Comparison of ENCODE assay signal across 9 cellular contexts in genomic region chr2:3198119-3198518, GRCh38.
DNase-seq lines count a peak whose midpoint lies in the region; ATAC-seq and TF ChIP-seq lines count a peak whose summit lies in the region.
"Had no signal": no experiment of that assay in that cellular context is flagged by ENCODE, and none has a peak within 500 bp of the region (broad histone marks: within the 10 kb centered on the region; RNA-seq: fewer than 3 reads in every experiment).

No MANE protein-coding gene starts in this region.

- H3K27ac ChIP-seq in dorsolateral prefrontal cortex, result peak overlapping the region in 25 of 59 donors; percentile 12 to 67 (median 36)

- no peak overlapping the region for H3K4me3 Mint-ChIP-seq in stimulated activated naive CD8-positive, alpha-beta T cell treated with anti-CD3 and anti-CD28 coated beads, Interleukin-15, amount 100 ng/mL, for 72 hours
- H3K4me3 Mint-ChIP-seq: nephron had no signal

- peak overlapping the region in 1 of 2 donors; percentile 48 for H3K27ac Mint-ChIP-seq in stimulated activated naive CD8-positive, alpha-beta T cell treated with anti-CD3 and anti-CD28 coated beads, Interleukin-15, amount 100 ng/mL, for 72 hours
- H3K27ac Mint-ChIP-seq: nephron had no signal

- no peaks in the 10 kb centered on the region for H3K9me3 Mint-ChIP-seq in stimulated activated naive CD8-positive, alpha-beta T cell treated with anti-CD3 and anti-CD28 coated beads, Interleukin-15, amount 100 ng/mL, for 72 hours
- H3K9me3 Mint-ChIP-seq: nephron had no signal

- H3K4me1 Mint-ChIP-seq in stimulated activated naive CD8-positive, alpha-beta T cell treated with anti-CD3 and anti-CD28 coated beads, Interleukin-15, amount 100 ng/mL, for 72 hours, result peaks cover 21% of the 10 kb centered on the region

- H3K4me3 ChIP-seq in NB4 (ENCODE audit: low read depth, low read length) (no peak overlapping the region), dorsolateral prefrontal cortex (peak overlapping the region in 3 of 59 donors; percentile 16 to 26 (median 26))

- H3K27me3 Mint-ChIP-seq in stimulated activated naive CD8-positive, alpha-beta T cell treated with anti-CD3 and anti-CD28 coated beads, Interleukin-15, amount 100 ng/mL, for 72 hours, result no peaks in the 10 kb centered on the region

- peak in 2 of 3 donors; percentile 19 to 26 for DNase-seq in stimulated activated CD4-positive, alpha-beta T cell treated with anti-CD3 and anti-CD28 coated beads, Interleukin-12 subunit alpha, Interleukin-12 subunit beta, amount 100 ng/mL, for 48 hours (ENCODE audit: low read depth in 2 of 3, low spot score in 1 of 3)
- no peak for DNase-seq in stimulated activated CD4-positive, alpha-beta T cell treated with anti-CD3 and anti-CD28 coated beads, Interleukin-1b, Interleukin-23, amount 100 ng/mL, for 48 hours
- DNase-seq in NB4 (ENCODE audit: low read depth) (peak; percentile 37), dorsolateral prefrontal cortex (peak in 5 of 10 donors; percentile 46 to 69 (median 55)), GF-D8 (lab: John Stamatoyannopoulos, UW) (no peak)
- DNase-seq in stimulated activated naive CD8-positive, alpha-beta T cell treated with anti-CD3 and anti-CD28 coated beads, Interleukin-15, amount 100 ng/mL, for 72 hours, result peak in 1 of 2 donors; percentile 26
- DNase-seq in activated CD8-positive, alpha-beta memory T cell treated with anti-CD3 and anti-CD28 coated beads, Interleukin-2, amount 50 U/mL, for 4 hours, result no peak

- peak; percentile 66 for ATAC-seq in stimulated activated naive CD8-positive, alpha-beta T cell treated with anti-CD3 and anti-CD28 coated beads, Interleukin-15, amount 100 ng/mL, for 72 hours
- ATAC-seq in HG03520 (IDR thresholded peaks at IDR 0.05; ENCODE audit: unreplicated experiment), result no peak

- H3K27me3 ChIP-seq in dorsolateral prefrontal cortex, result no peaks in the 10 kb centered on the region

- no peak for TF ChIP-seq POLR2A in NB4 (IDR thresholded peaks at IDR 0.05; ENCODE audit: extremely low read depth, insufficient read length)

- TF ChIP-seq CTCF in NB4 (IDR thresholded peaks at IDR 0.05; ENCODE audit: low read depth, low read length), result peak; percentile 3
- peak in 45 of 56 donors; percentile 9 to 58 (median 40) for TF ChIP-seq CTCF in dorsolateral prefrontal cortex (IDR thresholded peaks at IDR 0.05 in 54 of 56, conservative IDR thresholded peaks at IDR 0.05 in 2 of 56; ENCODE audit: low read depth in 1 of 56, partially characterized antibody in 56 of 56)

- intact Hi-C loops in dorsolateral prefrontal cortex (cut with DNase I), result loop anchor here in 1 of 2 donors (5.0 to 10.0 kb wide), 2 partner anchors 104 to 197 kb away; no protein-coding TSS in a partner anchor

Comparison
In these comparisons a context has a peak if more than half of its experiments do, and no peak if none do; other contexts are left out.
1. DNase-seq: peak in stimulated activated CD4-positive, alpha-beta T cell treated with anti-CD3 and anti-CD28 coated beads, Interleukin-12 subunit alpha, Interleukin-12 subunit beta, amount 100 ng/mL, for 48 hours (2 of 3) and NB4 (single experiment); none in stimulated activated CD4-positive, alpha-beta T cell treated with anti-CD3 and anti-CD28 coated beads, Interleukin-1b, Interleukin-23, amount 100 ng/mL, for 48 hours (single experiment), activated CD8-positive, alpha-beta memory T cell treated with anti-CD3 and anti-CD28 coated beads, Interleukin-2, amount 50 U/mL, for 4 hours (single experiment) and GF-D8 (single experiment).